ENCODE assay signal across 8 cellular contexts in the genomic region with DNA sequence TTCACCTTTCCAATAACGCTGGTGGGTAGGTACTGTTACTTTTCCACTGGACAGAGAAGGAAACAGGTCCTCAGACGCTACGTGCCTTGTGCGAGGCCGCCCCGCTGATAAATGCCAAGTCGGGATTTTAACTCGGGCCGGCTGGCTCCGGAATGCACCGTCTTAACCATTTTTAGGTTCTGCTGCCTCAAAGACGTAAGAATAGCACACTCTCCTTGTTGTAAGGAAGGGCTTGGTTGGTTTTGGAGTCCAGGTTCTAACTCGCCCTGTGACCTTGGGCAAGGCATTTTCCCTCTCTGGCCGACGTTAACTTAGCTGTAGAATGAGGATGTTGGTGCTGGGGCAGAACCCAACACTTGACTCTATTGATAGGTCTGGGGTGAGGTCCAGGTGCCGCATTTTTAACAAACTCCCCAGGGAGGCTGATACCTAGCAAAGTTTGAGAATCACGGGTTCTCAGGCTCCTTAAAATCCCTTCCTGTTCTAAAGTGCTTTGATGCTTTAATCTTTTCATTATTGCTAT. TPM values are rescaled to one million over a fixed set of nuclear protein-coding genes. Genes with fewer than 3 reads are reported as not detected.
A peak's percentile ranks its signal among the peaks of the same experiment; 100 is the strongest.
DNase-seq lines count a peak whose midpoint lies in the region; ATAC-seq and TF ChIP-seq lines count a peak whose summit lies in the region.

No MANE protein-coding gene starts in this region.

- WGBS in psoas muscle, 3 donors: 1 to 2% (median 1%) methylated on average over 17 of the region's 17 CpGs

- H3K4me1 Mint-ChIP-seq in activated CD8-positive, alpha-beta T cell treated with anti-CD3 and anti-CD28 coated beads for 36 hours (ENCODE audit: low read depth): peaks cover 54% of the 10 kb centered on the region

- H3K27me3 ChIP-seq in HAP-1 (ENCODE audit: low read depth) (no peaks in the 10 kb centered on the region), foreskin keratinocyte (no peaks in the 10 kb centered on the region), psoas muscle (ENCODE audit: insufficient read depth in 3 of 3, low read length in 2 of 3) (no peaks in the 10 kb centered on the region)

- H3K9me3 Mint-ChIP-seq in activated CD8-positive, alpha-beta T cell treated with anti-CD3 and anti-CD28 coated beads for 36 hours: no peaks in the 10 kb centered on the region

- H3K4me1 ChIP-seq in HAP-1 (peaks cover 16% of the 10 kb centered on the region), foreskin keratinocyte (peaks cover 25% of the 10 kb centered on the region), psoas muscle (peaks cover 34% of the 10 kb centered on the region)

- H3K36me3 Mint-ChIP-seq in activated CD8-positive, alpha-beta T cell treated with anti-CD3 and anti-CD28 coated beads for 36 hours (ENCODE audit: low read depth): peaks cover 5% of the 10 kb centered on the region

- in situ Hi-C loops in HAP-1 (cut with MboI; ENCODE audit: low sequenced_read_pairs): no loop called here

- DNase-seq in AG08396 (ENCODE audit: low spot score) (peak; percentile 27), HAP-1 (ENCODE audit: low spot score in 2 of 2) (peak; percentile 16 to 36), foreskin keratinocyte (peak in 1 of 2 donors; percentile 52), psoas muscle (no peak), foreskin melanocyte (no peak), iPS-NIHi7 (ENCODE audit: extremely low spot score) (no peak)
- peak; percentile 46 for DNase-seq in activated CD8-positive, alpha-beta T cell treated with anti-CD3 and anti-CD28 coated beads for 36 hours

- H3K27ac Mint-ChIP-seq in activated CD8-positive, alpha-beta T cell treated with anti-CD3 and anti-CD28 coated beads for 36 hours: peak overlapping the region; percentile 90

- no peak for TF ChIP-seq CTCF in activated CD8-positive, alpha-beta T cell treated with anti-CD3 and anti-CD28 coated beads for 36 hours (IDR thresholded peaks at IDR 0.05)
- no peak for TF ChIP-seq CTCF in foreskin keratinocyte (conservative IDR thresholded peaks at IDR 0.05)
- TF ChIP-seq CTCF in psoas muscle (IDR thresholded peaks at IDR 0.05): no peak

- no peaks in the 10 kb centered on the region for H3K27me3 Mint-ChIP-seq in activated CD8-positive, alpha-beta T cell treated with anti-CD3 and anti-CD28 coated beads for 36 hours

- CTCF ChIA-PET in activated CD8-positive, alpha-beta T cell treated with anti-CD3 and anti-CD28 coated beads for 36 hours (lab: Charles Lee): no interaction called here

- peak overlapping the region; percentile 93 for H3K4me3 Mint-ChIP-seq in activated CD8-positive, alpha-beta T cell treated with anti-CD3 and anti-CD28 coated beads for 36 hours

- peaks cover 9% of the 10 kb centered on the region for H3K36me3 ChIP-seq in HAP-1 (replicated peaks)
- peaks cover 0 to 4% of the 10 kb centered on the region in 2 donors for H3K36me3 ChIP-seq in psoas muscle (ENCODE audit: insufficient read depth in 1 of 2, low read depth in 1 of 2)

- H3K4me3 ChIP-seq in HAP-1 (peak overlapping the region; percentile 63), psoas muscle (peak overlapping the region; percentile 93)

- H3K27ac ChIP-seq in foreskin keratinocyte: peak overlapping the region; percentile 46
- H3K27ac ChIP-seq in psoas muscle: peak overlapping the region; percentile 90

- intact Hi-C loops in activated CD8-positive, alpha-beta T cell treated with anti-CD3 and anti-CD28 coated beads for 36 hours (cut with micrococcal nuclease): no loop called here
- intact Hi-C loops in psoas muscle (cut with DNase I): loop anchor here in 1 of 2 donors (5.0 kb wide), 1 partner anchor 48 kb away; no protein-coding TSS in a partner anchor

- ATAC-seq in activated CD8-positive, alpha-beta T cell treated with anti-CD3 and anti-CD28 coated beads for 36 hours: no peak
- no peak for ATAC-seq in foreskin keratinocyte
- no peak for ATAC-seq in psoas muscle
- ATAC-seq in HG03025 (IDR thresholded peaks at IDR 0.05; ENCODE audit: low FRiP score, unreplicated experiment): no peak

- no peaks in the 10 kb centered on the region for H3K9me3 ChIP-seq in HAP-1
- no peaks in the 10 kb centered on the region for H3K9me3 ChIP-seq in psoas muscle

- POLR2A ChIA-PET in activated CD8-positive, alpha-beta T cell treated with anti-CD3 and anti-CD28 coated beads for 36 hours (lab: Charles Lee): interaction anchor here (2.0 to 3.5 kb wide), 2 partner anchors 12 to 19 kb away, joined by 9 to 20 read pairs; no protein-coding TSS in a partner anchor

RNA-seq across cellular contexts. Expression of gene ANKRD13A, which starts 0.8 kb away (rescaled TPM):
- total RNA-seq in activated CD8-positive, alpha-beta T cell treated with anti-CD3 and anti-CD28 coated beads for 36 hours: 10 to 100 TPM; 33.4 to 37.5 TPM
- total RNA-seq in foreskin keratinocyte (76.2 and 76.5 TPM in 2 replicates), psoas muscle (10 to 100 TPM in 2 of 4 donors, 1 to 10 TPM in 2; 8.7 to 16.3 (median 11.7) TPM)
- polyA plus RNA-seq in foreskin keratinocyte (23.2 and 29.2 TPM in 2 replicates), psoas muscle (1 to 10 TPM; 6.8 to 9.0 (median 7.4) TPM)

RNA-seq across cellular contexts. Expression of gene GIT2, which starts 3.9 kb away (rescaled TPM):
- total RNA-seq in activated CD8-positive, alpha-beta T cell treated with anti-CD3 and anti-CD28 coated beads for 36 hours: 10 to 100 TPM; 49.2 to 49.6 TPM
- total RNA-seq in foreskin keratinocyte (28.7 and 33.1 TPM in 2 replicates), psoas muscle (10 to 100 TPM; 17.5 to 29.7 (median 26.4) TPM)
- polyA plus RNA-seq in foreskin keratinocyte (9.4 and 9.5 TPM in 2 replicates), psoas muscle (10 to 100 TPM; 10.8 to 20.3 (median 13.3) TPM)

RNA-seq across cellular contexts. Expression of gene C12orf76, which starts 48.3 kb away (rescaled TPM):
- total RNA-seq in activated CD8-positive, alpha-beta T cell treated with anti-CD3 and anti-CD28 coated beads for 36 hours: 10 to 100 TPM in 1 of 2 experiments, 1 to 10 TPM in 1; 9.7 to 11.0 TPM
- total RNA-seq in foreskin keratinocyte (3.4 and 4.0 TPM in 2 replicates), psoas muscle (1 to 10 TPM; 3.1 to 9.8 (median 6.1) TPM)
- polyA plus RNA-seq in foreskin keratinocyte (3.1 and 3.7 TPM in 2 replicates), psoas muscle (10 to 100 TPM in 1 of 3 donors, 1 to 10 TPM in 2; 6.9 to 19.1 (median 7.4) TPM)

Comparison
In these comparisons a context has a peak if more than half of its experiments do, and no peak if none do; other contexts are left out.
1. DNase-seq: peak in AG08396 (single experiment), HAP-1 (2 of 2) and activated CD8-positive, alpha-beta T cell treated with anti-CD3 and anti-CD28 coated beads for 36 hours (single experiment); none in psoas muscle (0 of 2), foreskin melanocyte (single experiment) and iPS-NIHi7 (single experiment).